ENCODE assay signal across 2 cellular contexts in the genomic region with DNA sequence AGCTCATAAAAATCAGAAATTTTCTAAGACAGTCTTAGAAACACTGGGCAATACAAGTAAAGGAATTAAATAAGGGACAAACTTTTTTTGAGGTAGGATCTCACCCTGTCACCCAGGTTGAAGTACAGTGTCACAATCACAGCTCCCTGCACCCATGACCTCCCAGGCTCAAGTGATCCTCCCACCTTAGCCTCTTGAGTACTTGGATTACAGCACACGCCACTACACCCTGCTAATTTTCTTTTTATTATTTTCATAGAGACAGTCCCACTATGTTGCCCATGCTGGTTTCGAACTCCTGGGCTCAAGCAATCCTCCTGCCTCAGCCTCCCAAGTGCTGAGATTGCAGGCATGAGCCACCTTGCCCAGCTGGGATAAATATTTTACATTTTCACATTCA.
TF ChIP-seq lines count a peak whose summit lies in the region.

No MANE protein-coding gene starts in this region.

TF ChIP-seq in IMR-90, 13 proteins besides CTCF, POLR2A, EP300 and RAD21:
- no peak for TF ChIP-seq MAZ (IDR thresholded peaks at IDR 0.05; ENCODE audit: borderline replicate concordance, low read depth, low read length)
- no peak for TF ChIP-seq NFE2L2 (IDR thresholded peaks at IDR 0.05; ENCODE audit: low read depth, low read length)
- no peak for TF ChIP-seq MAFK (IDR thresholded peaks at IDR 0.05; ENCODE audit: low read depth, low read length)
- TF ChIP-seq RFX5 (IDR thresholded peaks at IDR 0.05; ENCODE audit: low read depth, low read length): no peak
- no peak for TF ChIP-seq CEBPB (IDR thresholded peaks at IDR 0.05; ENCODE audit: low read depth, low read length)
- TF ChIP-seq FOS (IDR thresholded peaks at IDR 0.05; ENCODE audit: low read depth, low read length): no peak
- TF ChIP-seq, protein P1, sequence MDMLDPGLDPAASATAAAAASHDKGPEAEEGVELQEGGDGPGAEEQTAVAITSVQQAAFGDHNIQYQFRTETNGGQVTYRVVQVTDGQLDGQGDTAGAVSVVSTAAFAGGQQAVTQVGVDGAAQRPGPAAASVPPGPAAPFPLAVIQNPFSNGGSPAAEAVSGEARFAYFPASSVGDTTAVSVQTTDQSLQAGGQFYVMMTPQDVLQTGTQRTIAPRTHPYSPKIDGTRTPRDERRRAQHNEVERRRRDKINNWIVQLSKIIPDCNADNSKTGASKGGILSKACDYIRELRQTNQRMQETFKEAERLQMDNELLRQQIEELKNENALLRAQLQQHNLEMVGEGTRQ (IDR thresholded peaks at IDR 0.05; ENCODE audit: low read depth, low read length): no peak
- TF ChIP-seq, protein P2, sequence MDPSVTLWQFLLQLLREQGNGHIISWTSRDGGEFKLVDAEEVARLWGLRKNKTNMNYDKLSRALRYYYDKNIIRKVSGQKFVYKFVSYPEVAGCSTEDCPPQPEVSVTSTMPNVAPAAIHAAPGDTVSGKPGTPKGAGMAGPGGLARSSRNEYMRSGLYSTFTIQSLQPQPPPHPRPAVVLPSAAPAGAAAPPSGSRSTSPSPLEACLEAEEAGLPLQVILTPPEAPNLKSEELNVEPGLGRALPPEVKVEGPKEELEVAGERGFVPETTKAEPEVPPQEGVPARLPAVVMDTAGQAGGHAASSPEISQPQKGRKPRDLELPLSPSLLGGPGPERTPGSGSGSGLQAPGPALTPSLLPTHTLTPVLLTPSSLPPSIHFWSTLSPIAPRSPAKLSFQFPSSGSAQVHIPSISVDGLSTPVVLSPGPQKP (IDR thresholded peaks at IDR 0.05; ENCODE audit: borderline replicate concordance, low read depth, low read length): no peak
- TF ChIP-seq RCOR1 (IDR thresholded peaks at IDR 0.05; ENCODE audit: insufficient replicate concordance, low read length): no peak
- TF ChIP-seq SMC3 (IDR thresholded peaks at IDR 0.05; ENCODE audit: low read depth, low read length): no peak
- TF ChIP-seq BHLHE40 (IDR thresholded peaks at IDR 0.05; ENCODE audit: low read depth, low read length): no peak
- no peak for TF ChIP-seq MXI1 (IDR thresholded peaks at IDR 0.05; ENCODE audit: borderline replicate concordance, low read depth, low read length)
- TF ChIP-seq CHD1 (IDR thresholded peaks at IDR 0.05; ENCODE audit: low read depth, low read length): no peak

TF ChIP-seq in K562, 482 proteins besides CTCF, POLR2A, EP300 and RAD21:
- no peak for TF ChIP-seq ZNF766 (CRISPR knock-in tag; conservative IDR thresholded peaks at IDR 0.05)
- no peak for TF ChIP-seq YBX1 (IDR thresholded peaks at IDR 0.05)
- TF ChIP-seq ZNF175 (CRISPR knock-in tag; IDR thresholded peaks at IDR 0.05; ENCODE audit: low read depth): no peak
- TF ChIP-seq ZNF282 (CRISPR knock-in tag; IDR thresholded peaks at IDR 0.05): no peak
- TF ChIP-seq SNRNP70 (optimal IDR thresholded peaks at IDR 0.05; ENCODE audit: low read depth, low read length): no peak
- TF ChIP-seq LEF1 (IDR thresholded peaks at IDR 0.05): no peak
